In the genomic region with DNA sequence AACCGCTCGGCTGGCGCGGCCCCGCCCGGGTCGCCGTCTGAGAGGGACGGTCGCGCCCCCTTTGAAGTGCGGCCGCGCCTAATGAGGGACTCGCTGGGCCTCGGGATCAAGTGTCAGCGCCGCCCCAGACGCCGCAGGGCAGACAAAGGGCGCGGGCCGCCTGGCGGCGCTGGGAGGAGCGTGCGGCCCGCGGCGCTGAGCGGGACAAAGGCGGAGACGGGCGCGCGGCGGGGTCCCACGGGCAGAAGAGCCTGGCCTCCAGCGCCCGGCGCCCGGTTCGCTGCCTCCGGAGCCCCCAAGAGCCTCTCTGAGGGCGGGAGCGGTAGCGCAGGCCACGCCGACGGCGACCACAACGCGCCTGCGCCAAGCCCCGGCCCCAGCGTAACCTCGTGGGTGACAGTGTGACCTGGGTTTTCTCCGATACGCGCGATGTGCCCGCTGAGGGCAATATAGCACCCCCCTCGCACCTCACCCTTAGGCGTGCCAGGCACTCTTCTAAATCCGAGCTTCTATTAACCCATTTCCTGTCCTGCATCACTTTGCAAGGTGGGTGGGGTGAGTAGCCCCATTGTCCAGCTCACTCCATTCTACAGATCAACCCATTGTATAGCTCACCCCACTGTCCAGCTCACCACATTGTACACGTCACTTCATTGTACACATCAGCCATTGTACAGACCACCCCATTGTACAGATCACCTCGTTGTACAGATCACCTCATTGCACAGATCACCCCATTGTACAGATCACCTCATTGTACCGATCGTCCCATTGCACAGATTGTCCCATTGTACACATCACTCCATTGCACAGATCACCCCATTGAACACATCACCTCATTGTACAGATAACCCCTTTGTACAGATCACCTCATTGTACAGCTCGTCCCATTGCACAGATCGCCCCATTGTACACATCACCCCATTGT, we compare ENCODE assay signal across 8 cellular contexts. TPM values are rescaled to one million over a fixed set of nuclear protein-coding genes. Genes with fewer than 3 reads are reported as not detected.
DNase-seq lines count a peak whose midpoint lies in the region; ATAC-seq and TF ChIP-seq lines count a peak whose summit lies in the region.

No MANE protein-coding gene starts in this region.

- H3K4me3 ChIP-seq in Caco-2 (ENCODE audit: low read depth, low read length): peak overlapping the region; percentile 48
- peak overlapping the region; percentile 64 for H3K4me3 ChIP-seq in lung

- H3K4me1 Mint-ChIP-seq in Caco-2 (ENCODE audit: low read depth, unreplicated experiment): peaks cover 16% of the 10 kb centered on the region

- H3K27me3 ChIP-seq in Caco-2 (replicated peaks; ENCODE audit: control insufficient read depth, insufficient read depth, low read length) (no peaks in the 10 kb centered on the region), lung (ENCODE audit: control insufficient read depth, insufficient read depth) (no peaks in the 10 kb centered on the region)

- H3K27ac ChIP-seq in lung (ENCODE audit: low read depth in 1 of 2, low read length in 1 of 2): peak overlapping the region; percentile 43 to 67

- TF ChIP-seq EP300 in Ishikawa (IDR thresholded peaks at IDR 0.05; ENCODE audit: borderline replicate concordance): peak; percentile 69

- no peaks in the 10 kb centered on the region for H3K9me3 Mint-ChIP-seq in Caco-2 (ENCODE audit: unreplicated experiment)

- no peaks in the 10 kb centered on the region for H3K27me3 Mint-ChIP-seq in Caco-2 (ENCODE audit: insufficient read depth, unreplicated experiment)

- peaks cover 10% of the 10 kb centered on the region for H3K36me3 Mint-ChIP-seq in Caco-2 (ENCODE audit: insufficient read depth, unreplicated experiment)

- ATAC-seq in GM21423 (IDR thresholded peaks at IDR 0.05; ENCODE audit: unreplicated experiment) (peak; percentile 77), lung (ENCODE audit: insufficient read depth, low FRiP score) (peak; percentile 85)

- H3K27ac Mint-ChIP-seq in Caco-2 (ENCODE audit: unreplicated experiment): peak overlapping the region; percentile 71

- H3K9me3 ChIP-seq in Caco-2 (no peaks in the 10 kb centered on the region), lung (ENCODE audit: control insufficient read depth in 2 of 2, insufficient read depth in 1 of 2, low read length in 1 of 2) (peaks cover 0 to 2% of the 10 kb centered on the region in 2 donors)

- peak; percentile 17 to 22 for TF ChIP-seq CTCF in Caco-2 (IDR thresholded peaks at IDR 0.05; ENCODE audit: insufficient read depth in 1 of 2, low read depth in 1 of 2, low read length in 1 of 2, severe bottlenecking in 1 of 2, unreplicated experiment in 1 of 2)
- TF ChIP-seq CTCF in lung (IDR thresholded peaks at IDR 0.05; ENCODE audit: control extremely low read depth, extremely low read depth): peak; percentile 5

- CTCF ChIA-PET in Caco-2 (lab: Charles Lee): interaction anchor here (0.7 to 1.1 kb wide), 5 partner anchors 16 to 286 kb away, joined by 3 to 6 read pairs (median 3); no protein-coding TSS in a partner anchor

- H3K4me1 ChIP-seq in Caco-2: peaks cover 6% of the 10 kb centered on the region
- H3K4me1 ChIP-seq in lung (ENCODE audit: control insufficient read depth in 2 of 2, insufficient read depth in 2 of 2, low read length in 2 of 2): peaks cover 0 to 6% of the 10 kb centered on the region in 2 donors

- 9 to 10% methylated on average over 68 to 71 of the region's 71 CpGs for WGBS in lung, 2 donors

- DNase-seq in Caco-2 (peak; percentile 70 to 79), ecto neural progenitor cell (ENCODE audit: low spot score) (peak; percentile 92), lung (ENCODE audit: low spot score) (peak; percentile 57), SIG-M5 treated with dmso at 0.1 percent for 504 hours (lab: John Stamatoyannopoulos, UW; ENCODE audit: unreplicated experiment) (no peak)
- peak; percentile 57 to 61 for DNase-seq in activated CD4-positive, alpha-beta T cell treated with anti-CD3 and anti-CD28 coated beads, Interleukin-2, amount 50 U/mL, for 4 hours
- peak; percentile 37 to 51 (median 44) for DNase-seq in stimulated activated CD4-positive, alpha-beta T cell treated with anti-CD3 and anti-CD28 coated beads, TNF-alpha, amount 100 ng/mL, for 4 hours (ENCODE audit: low read depth in 3 of 3)

- BruUV-seq in Caco-2 (replicated peaks; lab: Mats Ljungman, UMichigan): no TSS peak

- H3K36me3 ChIP-seq in Caco-2 (ENCODE audit: control insufficient read depth, insufficient read depth, low read length) (no peaks in the 10 kb centered on the region), lung (ENCODE audit: control insufficient read depth in 2 of 2, insufficient read depth in 2 of 2, low read length in 2 of 2) (no peaks in the 10 kb centered on the region)

- H3K4me3 Mint-ChIP-seq in Caco-2 (ENCODE audit: unreplicated experiment): peak overlapping the region; percentile 67

- intact Hi-C loops in Caco-2 (cut with micrococcal nuclease; ENCODE audit: unreplicated experiment): loop anchor here (1.0 kb wide), 1 partner anchor 87 kb away; no protein-coding TSS in a partner anchor

- POLR2A ChIA-PET in Caco-2 (lab: Charles Lee): interaction anchor here (1.3 kb wide), 1 partner anchor 33 kb away, joined by 4 read pairs; the partner anchor contains the start of gene STX18

- TF ChIP-seq RAD21 in Ishikawa (IDR thresholded peaks at IDR 0.05; ENCODE audit: low read depth): no peak; the same call in 1 of the 2 replicates

TF ChIP-seq in Ishikawa, 13 proteins besides CTCF, POLR2A, EP300 and RAD21:
- TF ChIP-seq YY1 (IDR thresholded peaks at IDR 0.05; ENCODE audit: low read depth): peak; percentile 25; the same call in 1 of the 2 replicates
- TF ChIP-seq TEAD4 (IDR thresholded peaks at IDR 0.05): peak; percentile 44
- TF ChIP-seq CREB1 (IDR thresholded peaks at IDR 0.05; ENCODE audit: low read depth): no peak
- peak; percentile 47; the same call in 1 of the 2 replicates for TF ChIP-seq TAF1 (IDR thresholded peaks at IDR 0.05; ENCODE audit: low read depth)
- TF ChIP-seq ZBTB7A (IDR thresholded peaks at IDR 0.05; ENCODE audit: low read depth): peak; percentile 73
- TF ChIP-seq TCF12 (IDR thresholded peaks at IDR 0.05; ENCODE audit: low read depth): no peak; the same call in 1 of the 2 replicates
- no peak for TF ChIP-seq NFIC (IDR thresholded peaks at IDR 0.05)
- TF ChIP-seq, protein P1, sequence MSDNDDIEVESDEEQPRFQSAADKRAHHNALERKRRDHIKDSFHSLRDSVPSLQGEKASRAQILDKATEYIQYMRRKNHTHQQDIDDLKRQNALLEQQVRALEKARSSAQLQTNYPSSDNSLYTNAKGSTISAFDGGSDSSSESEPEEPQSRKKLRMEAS (IDR thresholded peaks at IDR 0.05): peak; percentile 92

RNA-seq across cellular contexts. Expression of gene STX18, which starts 33.7 kb away (rescaled TPM):
- 32.5 and 36.5 TPM in 2 replicates for total RNA-seq in Caco-2 (2022)
- total RNA-seq in lung: 10 to 100 TPM; 22.7 to 34.1 TPM
- 10 to 100 TPM; 16.2 to 26.9 TPM for polyA plus RNA-seq in lung
